8 cellular contexts compared by ENCODE assay signal in the genomic region with DNA sequence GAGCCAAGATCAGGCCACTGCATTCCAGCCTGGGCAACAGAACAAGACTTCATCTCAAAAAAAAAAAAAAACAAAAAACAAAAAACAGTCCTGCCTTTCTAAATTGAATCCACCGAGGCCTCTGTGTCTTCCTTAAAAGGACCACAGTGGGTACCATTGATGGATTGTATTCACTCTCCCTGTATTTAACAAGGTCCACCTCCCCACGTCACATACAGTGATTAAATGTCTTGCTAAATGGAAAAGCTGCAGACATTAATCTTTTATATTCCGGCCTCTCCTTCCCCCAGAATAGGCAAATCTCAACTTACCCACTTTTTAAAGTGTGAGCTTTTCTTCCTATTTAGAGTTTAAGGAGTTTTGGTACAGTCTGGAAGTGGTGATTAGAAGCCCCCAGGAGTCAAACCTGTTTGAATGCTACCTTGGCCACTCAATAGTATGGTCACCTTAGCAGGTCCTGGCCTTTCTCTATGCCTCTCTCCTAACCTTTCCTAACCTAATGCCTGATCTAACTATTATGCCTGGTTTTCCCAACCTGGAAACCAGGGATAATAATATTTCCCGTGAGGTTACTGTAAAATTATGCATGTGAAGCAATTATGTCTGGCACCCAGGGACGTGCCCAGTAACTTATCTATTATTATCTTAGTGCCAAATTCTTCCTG. TPM values are rescaled to one million over a fixed set of nuclear protein-coding genes. Genes with fewer than 3 reads are reported as not detected.
A peak's percentile ranks its signal among the peaks of the same experiment; 100 is the strongest.
DNase-seq lines count a peak whose midpoint lies in the region; ATAC-seq and TF ChIP-seq lines count a peak whose summit lies in the region.

No MANE protein-coding gene starts in this region.

- H3K4me1 ChIP-seq in adipocyte (ENCODE audit: control insufficient read depth, insufficient read depth, low read length): peaks cover 50% of the 10 kb centered on the region
- peaks cover 0 to 46% (median 20%) of the 10 kb centered on the region in 4 donors for H3K4me1 ChIP-seq in right lobe of liver
- peaks cover 20% of the 10 kb centered on the region for H3K4me1 ChIP-seq in thymus (ENCODE audit: control insufficient read depth, insufficient read depth, low read length)

- H3K4me3 Mint-ChIP-seq in activated CD4-positive, alpha-beta T cell treated with anti-CD3 and anti-CD28 coated beads, Interleukin-2, amount 10 ng/mL, durations not matched to agents 7 days and 5 days: peak overlapping the region; percentile 91

- H3K9me3 Mint-ChIP-seq in activated CD4-positive, alpha-beta T cell treated with anti-CD3 and anti-CD28 coated beads, Interleukin-2, amount 10 ng/mL, durations not matched to agents 7 days and 5 days: peaks cover 4% of the 10 kb centered on the region

- peaks cover 53% of the 10 kb centered on the region for H3K36me3 Mint-ChIP-seq in activated CD4-positive, alpha-beta T cell treated with anti-CD3 and anti-CD28 coated beads, Interleukin-2, amount 10 ng/mL, durations not matched to agents 7 days and 5 days (ENCODE audit: low read depth)

- H3K27me3 Mint-ChIP-seq in activated CD4-positive, alpha-beta T cell treated with anti-CD3 and anti-CD28 coated beads, Interleukin-2, amount 10 ng/mL, durations not matched to agents 7 days and 5 days: no peaks in the 10 kb centered on the region

- peak overlapping the region; percentile 93 for H3K27ac Mint-ChIP-seq in activated CD4-positive, alpha-beta T cell treated with anti-CD3 and anti-CD28 coated beads, Interleukin-2, amount 10 ng/mL, durations not matched to agents 7 days and 5 days

- POLR2A ChIA-PET in activated CD4-positive, alpha-beta T cell treated with anti-CD3 and anti-CD28 coated beads, Interleukin-2, amount 10 ng/mL, durations not matched to agents 7 days and 5 days (lab: Charles Lee): no interaction called here

- H3K27ac ChIP-seq in right lobe of liver: peak overlapping the region; percentile 98 to 100 (median 100)
- H3K27ac ChIP-seq in thymus (ENCODE audit: low read depth): no peak overlapping the region

- TF ChIP-seq POLR2A in right lobe of liver (IDR thresholded peaks at IDR 0.05): no peak

- ATAC-seq in right lobe of liver: no peak

- no peaks in the 10 kb centered on the region for H3K27me3 ChIP-seq in adipocyte (replicated peaks; ENCODE audit: control insufficient read depth, insufficient read depth, low read length)
- no peaks in the 10 kb centered on the region for H3K27me3 ChIP-seq in right lobe of liver
- H3K27me3 ChIP-seq in thymus (ENCODE audit: control insufficient read depth, insufficient read depth): no peaks in the 10 kb centered on the region

- H3K4me3 ChIP-seq in adipocyte (ENCODE audit: low read length) (peak overlapping the region; percentile 93), right lobe of liver (peak overlapping the region; percentile 72 to 90 (median 82)), thymus (ENCODE audit: low read length) (peak overlapping the region; percentile 36)

- 11% methylated on average over 5 of the region's 5 CpGs for WGBS in right lobe of liver (ENCODE audit: insufficient coverage, low coverage, low lambda C conversion rate, missing lambda C conversion rate)
- WGBS in thymus: 70% methylated on average over 5 of the region's 5 CpGs

- H3K36me3 ChIP-seq in adipocyte (ENCODE audit: control insufficient read depth, insufficient read depth, low read length, severe bottlenecking): no peaks in the 10 kb centered on the region
- H3K36me3 ChIP-seq in right lobe of liver: no peaks in the 10 kb centered on the region
- H3K36me3 ChIP-seq in thymus (ENCODE audit: control insufficient read depth, insufficient read depth): no peaks in the 10 kb centered on the region

- CTCF ChIA-PET in activated CD4-positive, alpha-beta T cell treated with anti-CD3 and anti-CD28 coated beads, Interleukin-2, amount 10 ng/mL, durations not matched to agents 7 days and 5 days (lab: Charles Lee): interaction anchor here (1.0 to 1.9 kb wide), 3 partner anchors 23 to 96 kb away, joined by 3 to 4 read pairs (median 3); no protein-coding TSS in a partner anchor

- H3K9ac ChIP-seq in adipocyte (ENCODE audit: low read length): peak overlapping the region; percentile 99

- intact Hi-C loops in right lobe of liver (cut with DNase I): loop anchor here in 1 of 2 donors (5.0 to 10.0 kb wide), 2 partner anchors 71 to 96 kb away; no protein-coding TSS in a partner anchor

- TF ChIP-seq CTCF in right lobe of liver (IDR thresholded peaks at IDR 0.05): no peak
- TF ChIP-seq CTCF in GM13977 (IDR thresholded peaks at IDR 0.05; ENCODE audit: extremely low read depth, insufficient read depth, missing control alignments): no peak

- peaks cover 56% of the 10 kb centered on the region for H3K4me1 Mint-ChIP-seq in activated CD4-positive, alpha-beta T cell treated with anti-CD3 and anti-CD28 coated beads, Interleukin-2, amount 10 ng/mL, durations not matched to agents 7 days and 5 days

- no peak for DNase-seq in activated CD4-positive, alpha-beta T cell treated with anti-CD3 and anti-CD28 coated beads, Interleukin-2, amount 10 ng/mL, durations not matched to agents 7 days and 5 days
- DNase-seq in activated CD4-positive, alpha-beta T cell treated with anti-CD3 and anti-CD28 coated beads, Interleukin-2, amount 50 U/mL, for 4 hours: no peak
- DNase-seq in adipocyte (ENCODE audit: low read depth) (no peak), right lobe of liver (no peak), mucosa of gallbladder (ENCODE audit: low spot score) (no peak), GM13977 (ENCODE audit: low spot score) (no peak), NCI-H1417 treated with DMSO at 0.1 percent for 48 hours (lab: John Stamatoyannopoulos, UW) (no peak)

- H3K9me3 ChIP-seq in adipocyte (ENCODE audit: control insufficient read depth, low read length) (no peaks in the 10 kb centered on the region), right lobe of liver (no peaks in the 10 kb centered on the region), thymus (ENCODE audit: control insufficient read depth) (no peaks in the 10 kb centered on the region)

- in situ Hi-C loops in GM13977 (cut with MboI; ENCODE audit: low pct_unique_long_range_greater_than_20kb, low sequenced_read_pairs, unreplicated experiment): no loop called here

RNA-seq across cellular contexts. Expression of gene NFE2L2, which starts 3.3 kb away (rescaled TPM):
- total RNA-seq in activated CD4-positive, alpha-beta T cell treated with anti-CD3 and anti-CD28 coated beads, Interleukin-2, amount 10 ng/mL, durations not matched to agents 7 days and 5 days: 10 to 100 TPM; 65.6 to 82.0 TPM
- 10 to 100 TPM; 27.9 to 83.6 (median 35.6) TPM for total RNA-seq in right lobe of liver
- polyA plus RNA-seq in thymus: 91.7 TPM
- total RNA-seq in mucosa of gallbladder: 102 TPM

RNA-seq across cellular contexts. Expression of gene HNRNPA3, which starts 48.7 kb away (rescaled TPM):
- total RNA-seq in activated CD4-positive, alpha-beta T cell treated with anti-CD3 and anti-CD28 coated beads, Interleukin-2, amount 10 ng/mL, durations not matched to agents 7 days and 5 days: 100 to 1,000 TPM; 312 to 318 TPM
- total RNA-seq in right lobe of liver: 10 to 100 TPM; 22.4 to 70.4 (median 54.8) TPM
- polyA plus RNA-seq in thymus: 228 TPM
- total RNA-seq in mucosa of gallbladder: 128 TPM

Comparison
In these comparisons a context has a peak if more than half of its experiments do, and no peak if none do; other contexts are left out.
1. H3K4me3 ChIP-seq: peak in every context shown above with its lines; median percentile 93 in adipocyte; 82 in right lobe of liver; 36 in thymus.